ENCODE assay signal across 17 cellular contexts in the genomic region with DNA sequence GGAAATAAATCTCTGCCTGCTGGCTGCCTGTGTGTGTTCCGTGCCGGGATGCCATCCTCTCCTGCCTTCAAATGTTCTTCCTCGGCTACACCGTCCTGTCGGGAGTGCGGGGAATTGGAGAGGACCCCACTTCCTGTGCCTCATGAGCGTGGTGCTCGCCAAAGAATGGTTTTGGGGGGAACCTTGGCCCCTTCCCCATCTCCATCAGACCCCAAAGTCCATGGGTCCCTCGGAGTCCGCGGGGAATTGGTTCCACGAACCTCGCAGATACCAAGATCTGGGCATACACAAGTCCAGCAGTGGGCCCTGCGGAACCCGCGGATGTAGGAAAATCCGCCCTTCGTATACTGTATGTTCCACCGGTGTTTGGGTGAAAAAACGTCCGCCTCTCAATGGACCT. TPM values are rescaled to one million over a fixed set of nuclear protein-coding genes. Genes with fewer than 3 reads are reported as not detected.
DNase-seq lines count a peak whose midpoint lies in the region; ATAC-seq and TF ChIP-seq lines count a peak whose summit lies in the region.
"Had no signal": no experiment of that assay in that cellular context is flagged by ENCODE, and none has a peak within 500 bp of the region (broad histone marks: within the 10 kb centered on the region; RNA-seq: fewer than 3 reads in every experiment).

No MANE protein-coding gene starts in this region.

- ATAC-seq in CD4-positive, alpha-beta T cell (ENCODE audit: poor library complexity) = no peak
- no peak for ATAC-seq in naive thymus-derived CD4-positive, alpha-beta T cell
- ATAC-seq: psoas muscle had no signal

- no peak overlapping the region for H3K27ac ChIP-seq in CD4-positive, alpha-beta T cell (ENCODE audit: low read depth, low read length)
- H3K27ac ChIP-seq in naive thymus-derived CD4-positive, alpha-beta T cell (ENCODE audit: low read depth, low read length) = no peak overlapping the region
- H3K27ac ChIP-seq: psoas muscle, suprapubic skin had no signal

- no peaks in the 10 kb centered on the region for H3K9me3 ChIP-seq in CD4-positive, alpha-beta T cell (ENCODE audit: control insufficient read depth, low read length)
- H3K9me3 ChIP-seq in ES-I3 (ENCODE audit: control insufficient read depth, insufficient read depth, low read length) = no peaks in the 10 kb centered on the region
- no peaks in the 10 kb centered on the region for H3K9me3 ChIP-seq in naive thymus-derived CD4-positive, alpha-beta T cell (ENCODE audit: control insufficient read depth in 2 of 3, low read length in 3 of 3)
- H3K9me3 ChIP-seq: esophagus muscularis mucosa, psoas muscle, suprapubic skin had no signal

- TF ChIP-seq CTCF in CD4-positive, alpha-beta T cell (IDR thresholded peaks at IDR 0.05) = no peak

- H3K27ac Mint-ChIP-seq in CD4-positive, alpha-beta T cell = no peak overlapping the region
- H3K27ac Mint-ChIP-seq in activated T-helper 2 cell treated with anti-CD3 and anti-CD28 coated beads, Interferon-gamma antibody, Interleukin-2, Interleukin-4, amounts not matched to agents 10 μg/mL and 5 μg/mL and 100 μg/mL, durations not matched to agents 14 hours and 24 hours and 36 hours = no peak overlapping the region
- H3K27ac Mint-ChIP-seq in naive thymus-derived CD4-positive, alpha-beta T cell = peak overlapping the region in 6 of 9 donors; percentile 9 to 72 (median 46)

- intact Hi-C loops in CD4-positive, alpha-beta T cell (cut with DNase I, micrococcal nuclease) = loop anchor here in 1 of 2 experiments (10.0 kb wide), 2 partner anchors 198 to 348 kb away; a partner anchor contains a TSS
- intact Hi-C loops in activated T-helper 2 cell treated with anti-CD3 and anti-CD28 coated beads, Interferon-gamma antibody, Interleukin-2, Interleukin-4, amounts not matched to agents 10 μg/mL and 5 μg/mL and 100 μg/mL, durations not matched to agents 14 hours and 24 hours and 36 hours (cut with micrococcal nuclease) = loop anchor here (10.0 kb wide), 1 partner anchor 218 kb away; a partner anchor contains a TSS
- intact Hi-C loops in naive thymus-derived CD4-positive, alpha-beta T cell (cut with micrococcal nuclease) = no loop called here

- 0 out of 2 replicates have a peak, but pooled peaks cover 8% of the 10 kb centered on the region for H3K36me3 ChIP-seq in ES-I3 (ENCODE audit: insufficient read depth, low read length)
- peaks cover 0 to 8% (median 0%) of the 10 kb centered on the region in 3 experiments for H3K36me3 ChIP-seq in naive thymus-derived CD4-positive, alpha-beta T cell (ENCODE audit: control insufficient read depth in 2 of 3, insufficient read depth in 3 of 3, low read length in 3 of 3)

- no peaks in the 10 kb centered on the region for H3K27me3 ChIP-seq in CD4-positive, alpha-beta T cell (ENCODE audit: control insufficient read depth, insufficient read depth, low read length)
- no peaks in the 10 kb centered on the region for H3K27me3 ChIP-seq in naive thymus-derived CD4-positive, alpha-beta T cell (ENCODE audit: control insufficient read depth in 2 of 2, insufficient read depth in 2 of 2, low read length in 2 of 2)
- H3K27me3 ChIP-seq: esophagus muscularis mucosa, suprapubic skin had no signal

- peak overlapping the region; percentile 66 for H3K4me3 Mint-ChIP-seq in CD4-positive, alpha-beta T cell
- H3K4me3 Mint-ChIP-seq in activated T-helper 2 cell treated with anti-CD3 and anti-CD28 coated beads, Interferon-gamma antibody, Interleukin-2, Interleukin-4, amounts not matched to agents 10 μg/mL and 5 μg/mL and 100 μg/mL, durations not matched to agents 14 hours and 24 hours and 36 hours (ENCODE audit: low read depth) = peak overlapping the region; percentile 27
- peak overlapping the region in 6 of 10 donors; percentile 40 to 94 (median 65) for H3K4me3 Mint-ChIP-seq in naive thymus-derived CD4-positive, alpha-beta T cell

- no peak for DNase-seq in CD4-positive, alpha-beta T cell
- no peak for DNase-seq in activated T-helper 2 cell treated with anti-CD3 and anti-CD28 coated beads, Interferon-gamma antibody, Interleukin-2, Interleukin-4, amounts not matched to agents 10 μg/mL and 5 μg/mL and 100 μg/mL, durations not matched to agents 14 hours and 24 hours and 36 hours (ENCODE audit: low spot score)
- DNase-seq in naive thymus-derived CD4-positive, alpha-beta T cell = no peak
- DNase-seq in RKO (ENCODE audit: low spot score) = no peak
- DNase-seq in stimulated activated naive CD4-positive, alpha-beta T cell (lab: John Stamatoyannopoulos, UW) = no peak
- DNase-seq in cerebellar cortex (ENCODE audit: low spot score) = no peak
- DNase-seq in NOMO-1 treated with DMSO at 0.1 percent for 48 hours (lab: John Stamatoyannopoulos, UW; ENCODE audit: unreplicated experiment) = no peak
- DNase-seq: activated CD8-positive, alpha-beta memory T cell treated with anti-CD3 and anti-CD28 coated beads, Interleukin-2, amount 50 U/mL, for 48 hours; anterior cingulate cortex; EL; head of caudate nucleus; NCI-H1417 treated with DMSO at 0.1 percent for 48 hours; NCI-H345 had no signal

- H3K4me3 ChIP-seq in naive thymus-derived CD4-positive, alpha-beta T cell (ENCODE audit: low read length) = no peak overlapping the region
- H3K4me3 ChIP-seq: esophagus muscularis mucosa, psoas muscle, suprapubic skin had no signal

- CTCF ChIA-PET in CD4-positive, alpha-beta T cell (lab: Charles Lee) = no interaction called here
- CTCF ChIA-PET in naive thymus-derived CD4-positive, alpha-beta T cell (lab: Charles Lee) = no interaction called here

- peaks cover 51% of the 10 kb centered on the region for H3K4me1 Mint-ChIP-seq in CD4-positive, alpha-beta T cell (ENCODE audit: low read depth)
- H3K4me1 Mint-ChIP-seq in activated T-helper 2 cell treated with anti-CD3 and anti-CD28 coated beads, Interferon-gamma antibody, Interleukin-2, Interleukin-4, amounts not matched to agents 10 μg/mL and 5 μg/mL and 100 μg/mL, durations not matched to agents 14 hours and 24 hours and 36 hours (ENCODE audit: low read depth) = peaks cover 37% of the 10 kb centered on the region
- H3K4me1 Mint-ChIP-seq in naive thymus-derived CD4-positive, alpha-beta T cell = peaks cover 36 to 60% (median 55%) of the 10 kb centered on the region in 7 donors

- no peaks in the 10 kb centered on the region for H3K9me3 Mint-ChIP-seq in CD4-positive, alpha-beta T cell
- no peaks in the 10 kb centered on the region for H3K9me3 Mint-ChIP-seq in activated T-helper 2 cell treated with anti-CD3 and anti-CD28 coated beads, Interferon-gamma antibody, Interleukin-2, Interleukin-4, amounts not matched to agents 10 μg/mL and 5 μg/mL and 100 μg/mL, durations not matched to agents 14 hours and 24 hours and 36 hours
- H3K9me3 Mint-ChIP-seq in naive thymus-derived CD4-positive, alpha-beta T cell = peaks cover 0 to 4% (median 0%) of the 10 kb centered on the region in 11 donors

- POLR2A ChIA-PET in CD4-positive, alpha-beta T cell (lab: Charles Lee) = interaction anchor here (0.8 kb wide), 1 partner anchor 23 kb away, joined by 3 read pairs; no protein-coding TSS in a partner anchor
- POLR2A ChIA-PET in naive thymus-derived CD4-positive, alpha-beta T cell (lab: Charles Lee) = interaction anchor here (0.6 to 6.9 kb wide), 3 partner anchors 22 to 1232 kb away, joined by 3 to 76 read pairs (median 7); a partner anchor contains a TSS

- H3K36me3 Mint-ChIP-seq in CD4-positive, alpha-beta T cell (ENCODE audit: low read depth) = peaks cover 49% of the 10 kb centered on the region
- peaks cover 25% of the 10 kb centered on the region for H3K36me3 Mint-ChIP-seq in activated T-helper 2 cell treated with anti-CD3 and anti-CD28 coated beads, Interferon-gamma antibody, Interleukin-2, Interleukin-4, amounts not matched to agents 10 μg/mL and 5 μg/mL and 100 μg/mL, durations not matched to agents 14 hours and 24 hours and 36 hours (ENCODE audit: low read depth)
- peaks cover 0 to 17% (median 6%) of the 10 kb centered on the region in 5 donors for H3K36me3 Mint-ChIP-seq in naive thymus-derived CD4-positive, alpha-beta T cell

- H3K4me1 ChIP-seq in ES-I3 (ENCODE audit: insufficient read depth, low read length) = 0 out of 2 replicates have a peak, but pooled peaks cover 5% of the 10 kb centered on the region
- H3K4me1 ChIP-seq in naive thymus-derived CD4-positive, alpha-beta T cell (ENCODE audit: control insufficient read depth in 2 of 2, insufficient read depth in 2 of 2, low read length in 2 of 2) = peaks cover 7 to 24% of the 10 kb centered on the region in 2 donors

- H3K9ac ChIP-seq in ES-I3 (ENCODE audit: low read depth, low read length) = peak overlapping the region; percentile 32; the same call in 1 of the 2 replicates

- no peaks in the 10 kb centered on the region for H3K27me3 Mint-ChIP-seq in CD4-positive, alpha-beta T cell
- no peaks in the 10 kb centered on the region for H3K27me3 Mint-ChIP-seq in activated T-helper 2 cell treated with anti-CD3 and anti-CD28 coated beads, Interferon-gamma antibody, Interleukin-2, Interleukin-4, amounts not matched to agents 10 μg/mL and 5 μg/mL and 100 μg/mL, durations not matched to agents 14 hours and 24 hours and 36 hours (ENCODE audit: low read depth)
- H3K27me3 Mint-ChIP-seq in naive thymus-derived CD4-positive, alpha-beta T cell = peaks cover 0 to 3% (median 0%) of the 10 kb centered on the region in 5 donors

RNA-seq across cellular contexts. Expression of a gene that starts 2.3 kb away (rescaled TPM):
- total RNA-seq in CD4-positive, alpha-beta T cell = 10 to 100 TPM; 12.0 to 12.9 TPM
- 13.5 and 13.6 TPM in 2 replicates for total RNA-seq in activated T-helper 2 cell treated with anti-CD3 and anti-CD28 coated beads, Interferon-gamma antibody, Interleukin-2, Interleukin-4, amounts not matched to agents 10 μg/mL and 5 μg/mL and 100 μg/mL, durations not matched to agents 14 hours and 24 hours and 36 hours
- total RNA-seq in naive thymus-derived CD4-positive, alpha-beta T cell = 10 to 100 TPM; 13.8 to 22.7 (median 15.3) TPM
- under 1 TPM; 0.06 to 0.24 TPM for polyA plus RNA-seq in naive thymus-derived CD4-positive, alpha-beta T cell

RNA-seq across cellular contexts. Expression of a gene that starts 3.0 kb away (rescaled TPM):
- 10 to 100 TPM in 1 of 2 experiments, 1 to 10 TPM in 1; 9.6 to 10.3 TPM for total RNA-seq in CD4-positive, alpha-beta T cell
- 18.4 and 19.7 TPM in 2 replicates for total RNA-seq in activated T-helper 2 cell treated with anti-CD3 and anti-CD28 coated beads, Interferon-gamma antibody, Interleukin-2, Interleukin-4, amounts not matched to agents 10 μg/mL and 5 μg/mL and 100 μg/mL, durations not matched to agents 14 hours and 24 hours and 36 hours
- 10 to 100 TPM; 13.3 to 32.1 (median 24.7) TPM for total RNA-seq in naive thymus-derived CD4-positive, alpha-beta T cell
- polyA plus RNA-seq in naive thymus-derived CD4-positive, alpha-beta T cell = 10 to 100 TPM; 41.2 to 50.5 TPM

RNA-seq across cellular contexts. Expression of a gene that starts 3.8 kb away (rescaled TPM):
- total RNA-seq in CD4-positive, alpha-beta T cell = 1 to 10 TPM; 5.5 to 7.3 TPM
- total RNA-seq in activated T-helper 2 cell treated with anti-CD3 and anti-CD28 coated beads, Interferon-gamma antibody, Interleukin-2, Interleukin-4, amounts not matched to agents 10 μg/mL and 5 μg/mL and 100 μg/mL, durations not matched to agents 14 hours and 24 hours and 36 hours = 18.2 and 18.9 TPM in 2 replicates
- 10 to 100 TPM in 4 of 5 experiments, 1 to 10 TPM in 1; 9.4 to 32.0 (median 16.1) TPM for total RNA-seq in naive thymus-derived CD4-positive, alpha-beta T cell
- polyA plus RNA-seq in naive thymus-derived CD4-positive, alpha-beta T cell = 1 to 10 TPM; 3.3 to 6.5 TPM

RNA-seq across cellular contexts. Expression of a gene that starts 21.3 kb away (rescaled TPM):
- 10 to 100 TPM; 11.2 to 11.8 TPM for total RNA-seq in CD4-positive, alpha-beta T cell
- 4.3 and 4.9 TPM in 2 replicates for total RNA-seq in activated T-helper 2 cell treated with anti-CD3 and anti-CD28 coated beads, Interferon-gamma antibody, Interleukin-2, Interleukin-4, amounts not matched to agents 10 μg/mL and 5 μg/mL and 100 μg/mL, durations not matched to agents 14 hours and 24 hours and 36 hours
- total RNA-seq in naive thymus-derived CD4-positive, alpha-beta T cell = 10 to 100 TPM in 2 of 5 experiments, 1 to 10 TPM in 3; 5.1 to 17.1 (median 9.0) TPM
- 1 to 10 TPM in 1 of 2 donors, under 1 TPM in 1; 0.65 to 2.0 TPM for polyA plus RNA-seq in naive thymus-derived CD4-positive, alpha-beta T cell

RNA-seq across cellular contexts. Expression of a gene that starts 22.5 kb away (rescaled TPM):
- total RNA-seq in CD4-positive, alpha-beta T cell = 1 to 10 TPM; 6.7 to 7.1 TPM
- total RNA-seq in activated T-helper 2 cell treated with anti-CD3 and anti-CD28 coated beads, Interferon-gamma antibody, Interleukin-2, Interleukin-4, amounts not matched to agents 10 μg/mL and 5 μg/mL and 100 μg/mL, durations not matched to agents 14 hours and 24 hours and 36 hours = 8.2 and 10.7 TPM in 2 replicates
- total RNA-seq in naive thymus-derived CD4-positive, alpha-beta T cell = 10 to 100 TPM in 1 of 5 experiments, 1 to 10 TPM in 4; 6.1 to 11.0 (median 7.8) TPM
- polyA plus RNA-seq in naive thymus-derived CD4-positive, alpha-beta T cell = 1 to 10 TPM in 1 of 2 donors, under 1 TPM in 1; 0.50 to 2.2 TPM

Comparison
In these comparisons a context has a peak if more than half of its experiments do, and no peak if none do; other contexts are left out.
1. H3K27ac Mint-ChIP-seq: peak in naive thymus-derived CD4-positive, alpha-beta T cell (6 of 9); none in CD4-positive, alpha-beta T cell (single experiment) and activated T-helper 2 cell treated with anti-CD3 and anti-CD28 coated beads, Interferon-gamma antibody, Interleukin-2, Interleukin-4, amounts not matched to agents 10 μg/mL and 5 μg/mL and 100 μg/mL, durations not matched to agents 14 hours and 24 hours and 36 hours (single experiment).
2. Peak in every context shown above with its lines, with median percentiles within 50 percentile points of each other: H3K4me3 Mint-ChIP-seq.